Comparison of ENCODE assay signal across 9 cellular contexts in the genomic region with DNA sequence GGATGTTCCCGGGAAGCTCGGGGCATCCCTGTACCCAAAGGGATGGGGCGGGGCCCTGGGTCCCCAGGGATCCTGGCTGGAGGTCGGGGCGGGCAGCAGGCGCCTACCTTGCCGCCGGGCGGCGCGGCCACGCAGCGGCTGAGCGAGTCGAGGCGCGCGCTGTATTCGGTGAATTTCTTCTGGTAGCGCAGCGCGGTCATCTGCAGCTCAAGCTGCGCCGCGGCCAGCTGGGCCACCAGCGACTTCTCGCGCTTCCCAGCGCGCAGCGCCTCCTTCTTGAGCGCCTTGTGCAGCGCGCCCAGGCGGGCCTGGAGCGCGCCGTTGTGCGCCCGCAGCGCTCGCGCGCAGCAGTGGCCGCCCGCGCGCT. TPM values are rescaled to one million over a fixed set of nuclear protein-coding genes. Genes with fewer than 3 reads are reported as not detected.
DNase-seq lines count a peak whose midpoint lies in the region; ATAC-seq and FAIRE-seq lines count a peak whose summit lies in the region.
"Had no signal": no experiment of that assay in that cellular context is flagged by ENCODE, and none has a peak within 500 bp of the region (broad histone marks: within the 10 kb centered on the region; RNA-seq: fewer than 3 reads in every experiment).

No MANE protein-coding gene starts in this region.

- no peak for ATAC-seq in activated naive CD4-positive, alpha-beta T cell treated with anti-CD3 and anti-CD28 coated beads, Interleukin-2, amount 50 U/mL, for 72 hours
- no peak for ATAC-seq in activated CD4-positive, CD25-positive, alpha-beta regulatory T cell treated with anti-CD3 and anti-CD28 coated beads, Interleukin-2, amount 50 U/mL, for 24 hours

- H3K27ac Mint-ChIP-seq in activated naive CD4-positive, alpha-beta T cell treated with anti-CD3 and anti-CD28 coated beads, Interleukin-2, amount 50 U/mL, for 72 hours: no peak overlapping the region

- peak overlapping the region; percentile 84 for H3K9ac ChIP-seq in adipocyte (ENCODE audit: low read length)

- FAIRE-seq in small intestine (lab: Jason Lieb, UNC): no peak
- FAIRE-seq: H54 had no signal

- peak overlapping the region in 1 of 2 donors; percentile 77 for H3K27ac ChIP-seq in small intestine (ENCODE audit: low read depth in 1 of 2, low read length in 1 of 2)

- peak overlapping the region; percentile 86 for H3K4me3 ChIP-seq in adipocyte (ENCODE audit: low read length)
- peak overlapping the region; percentile 69 for H3K4me3 ChIP-seq in iPS-11a (ENCODE audit: low read depth, low read length)
- H3K4me3 ChIP-seq in small intestine (ENCODE audit: low read depth in 1 of 2, low read length in 2 of 2): peak overlapping the region; percentile 55 to 64

- WGBS in small intestine, 3 donors: 5 to 14% (median 9%) methylated on average over 28 to 48 of the region's 48 CpGs

- no peaks in the 10 kb centered on the region for H3K36me3 Mint-ChIP-seq in activated naive CD4-positive, alpha-beta T cell treated with anti-CD3 and anti-CD28 coated beads, Interleukin-2, amount 50 U/mL, for 72 hours

- H3K9me3 Mint-ChIP-seq in activated naive CD4-positive, alpha-beta T cell treated with anti-CD3 and anti-CD28 coated beads, Interleukin-2, amount 50 U/mL, for 72 hours: peaks cover 0 to 1% of the 10 kb centered on the region in 2 donors

- H3K4me1 ChIP-seq in adipocyte (ENCODE audit: control insufficient read depth, insufficient read depth, low read length) (peaks cover 72% of the 10 kb centered on the region), small intestine (ENCODE audit: control insufficient read depth in 2 of 2, insufficient read depth in 1 of 2, low read depth in 1 of 2, low read length in 1 of 2) (no peaks in the 10 kb centered on the region)

- no peaks in the 10 kb centered on the region for H3K36me3 ChIP-seq in adipocyte (ENCODE audit: control insufficient read depth, insufficient read depth, low read length, severe bottlenecking)
- H3K36me3 ChIP-seq in small intestine (ENCODE audit: control insufficient read depth in 2 of 2, insufficient read depth in 2 of 2, low read length in 2 of 2): no peaks in the 10 kb centered on the region

- DNase-seq in HCEC 1CT (peak; percentile 65), adipocyte (ENCODE audit: low read depth) (peak; percentile 86), small intestine (peak; percentile 45), MV-4-11 (lab: John Stamatoyannopoulos, UW) (no peak)
- no peak for DNase-seq in activated naive CD4-positive, alpha-beta T cell treated with anti-CD3 and anti-CD28 coated beads, Interleukin-2, amount 50 U/mL, for 72 hours (ENCODE audit: low spot score in 2 of 2)
- DNase-seq in activated CD4-positive, alpha-beta T cell treated with anti-CD3 and anti-CD28 coated beads for 48 hours: no peak

- H3K9me3 ChIP-seq in adipocyte (ENCODE audit: control insufficient read depth, low read length): no peaks in the 10 kb centered on the region
- H3K9me3 ChIP-seq in small intestine (ENCODE audit: control insufficient read depth, low read depth): no peaks in the 10 kb centered on the region

- H3K27me3 ChIP-seq in adipocyte (replicated peaks; ENCODE audit: control insufficient read depth, insufficient read depth, low read length) (no peaks in the 10 kb centered on the region), small intestine (ENCODE audit: control insufficient read depth in 2 of 2, insufficient read depth in 2 of 2, low read length in 2 of 2) (no peaks in the 10 kb centered on the region)

RNA-seq across cellular contexts. Expression of a gene that starts 0.8 kb away (rescaled TPM):
- 10 to 100 TPM in 2 of 3 donors, 1 to 10 TPM in 1; 2.2 to 16.3 (median 11.9) TPM for polyA plus RNA-seq in small intestine
- not detected for total RNA-seq in activated naive CD4-positive, alpha-beta T cell treated with anti-CD3 and anti-CD28 coated beads, Interleukin-2, amount 50 U/mL, for 72 hours

Comparison
In these comparisons a context has a peak if more than half of its experiments do, and no peak if none do; other contexts are left out.
1. DNase-seq: peak in HCEC 1CT (single experiment), adipocyte (single experiment) and small intestine (single experiment); none in activated naive CD4-positive, alpha-beta T cell treated with anti-CD3 and anti-CD28 coated beads, Interleukin-2, amount 50 U/mL, for 72 hours (0 of 2), MV-4-11 (single experiment) and activated CD4-positive, alpha-beta T cell treated with anti-CD3 and anti-CD28 coated beads for 48 hours (single experiment).
2. Peak in every context shown above with its lines, with median percentiles within 50 percentile points of each other: H3K4me3 ChIP-seq.